Comparison of ENCODE assay signal across 13 cellular contexts in genomic region chr17:30780343-30780742, GRCh38. TPM values are rescaled to one million over a fixed set of nuclear protein-coding genes. Genes with fewer than 3 reads are reported as not detected.
A peak's percentile ranks its signal among the peaks of the same experiment; 100 is the strongest.
DNase-seq lines count a peak whose midpoint lies in the region; ATAC-seq, FAIRE-seq and TF ChIP-seq lines count a peak whose summit lies in the region.
"Had no signal": no experiment of that assay in that cellular context is flagged by ENCODE, and none has a peak within 500 bp of the region (broad histone marks: within the 10 kb centered on the region; RNA-seq: fewer than 3 reads in every experiment).

No MANE protein-coding gene starts in this region.

- BruUV-seq in K562 (replicated peaks; lab: Mats Ljungman, UMichigan), result no TSS peak

- H3K4me2 ChIP-seq in K562 (ENCODE audit: insufficient read depth, low read length), result no peak overlapping the region

- peaks cover 23% of the 10 kb centered on the region for H3K4me1 Mint-ChIP-seq in activated CD8-positive, alpha-beta memory T cell treated with anti-CD3 and anti-CD28 coated beads, Interleukin-2, amount 10 ng/mL, durations not matched to agents 7 days and 5 days
- peaks cover 8 to 11% (median 9%) of the 10 kb centered on the region in 3 donors for H3K4me1 Mint-ChIP-seq in T-cell
- H3K4me1 Mint-ChIP-seq in stimulated activated effector memory CD8-positive, alpha-beta T cell treated with anti-CD3 and anti-CD28 coated beads, Interleukin-12 subunit alpha, Interleukin-12 subunit beta, amount 100 ng/mL, for 72 hours, result peaks cover 9% of the 10 kb centered on the region
- H3K4me1 Mint-ChIP-seq in glutamatergic neuron (ENCODE audit: low read depth, unreplicated experiment), result no peaks in the 10 kb centered on the region

- peak overlapping the region; percentile 12 for H3K4me3 Mint-ChIP-seq in activated CD8-positive, alpha-beta memory T cell treated with anti-CD3 and anti-CD28 coated beads, Interleukin-2, amount 10 ng/mL, durations not matched to agents 7 days and 5 days
- H3K4me3 Mint-ChIP-seq in T-cell (peak overlapping the region in 1 of 3 donors; percentile 4), glutamatergic neuron (ENCODE audit: unreplicated experiment) (no peak overlapping the region)
- H3K4me3 Mint-ChIP-seq in stimulated activated effector memory CD8-positive, alpha-beta T cell treated with anti-CD3 and anti-CD28 coated beads, Interleukin-12 subunit alpha, Interleukin-12 subunit beta, amount 100 ng/mL, for 72 hours, result no peak overlapping the region

- POLR2A ChIA-PET in T-cell (lab: Charles Lee), result interaction anchor here in 1 of 2 donors (0.6 kb wide), 1 partner anchor 648 kb away, joined by 5 read pairs; no protein-coding TSS in a partner anchor
- POLR2A ChIA-PET in K562 (lab: Yijun Ruan, JAX), result interaction anchor here (0.9 to 1.0 kb wide), 2 partner anchors 35 to 38 kb away, joined by 3 to 4 read pairs; no protein-coding TSS in a partner anchor

- 0 out of 2 replicates have a peak, but pooled peaks have one; percentile 32 for TF ChIP-seq POLR2A in K562 (conservative IDR thresholded peaks at IDR 0.05)

- H3K36me3 ChIP-seq in K562 (ENCODE audit: control insufficient read depth, insufficient read depth, low read length), result peaks cover 81% of the 10 kb centered on the region; the same call in 2 of the 3 replicates

- no peaks in the 10 kb centered on the region for H4K20me1 ChIP-seq in K562 (replicated peaks; ENCODE audit: control insufficient read depth, insufficient read depth, low read length)

- H3K27ac ChIP-seq in K562 (ENCODE audit: extremely low read depth, low read depth, low read length), result no peak overlapping the region
- H3K27ac ChIP-seq: coronary artery had no signal

- CTCF ChIA-PET in activated CD8-positive, alpha-beta memory T cell treated with anti-CD3 and anti-CD28 coated beads, Interleukin-2, amount 10 ng/mL, durations not matched to agents 7 days and 5 days (lab: Charles Lee), result interaction anchor here (1.2 to 2.7 kb wide), 3 partner anchors 10 to 45 kb away, joined by 3 to 10 read pairs (median 3); partner anchors contain the start of gene CRLF3
- CTCF ChIA-PET in T-cell (lab: Charles Lee), result interaction anchor here (0.6 kb wide), 2 partner anchors 41 to 414 kb away, joined by 4 to 5 read pairs; no protein-coding TSS in a partner anchor
- CTCF ChIA-PET in K562 (lab: Yijun Ruan, JAX; ENCODE audit: low intra/inter-chr PET ratio), result no interaction called here

- peaks cover 39% of the 10 kb centered on the region for H3K36me3 Mint-ChIP-seq in activated CD8-positive, alpha-beta memory T cell treated with anti-CD3 and anti-CD28 coated beads, Interleukin-2, amount 10 ng/mL, durations not matched to agents 7 days and 5 days
- H3K36me3 Mint-ChIP-seq in T-cell (peaks cover 20% of the 10 kb centered on the region), glutamatergic neuron (ENCODE audit: unreplicated experiment) (no peaks in the 10 kb centered on the region)
- peaks cover 95% of the 10 kb centered on the region for H3K36me3 Mint-ChIP-seq in stimulated activated effector memory CD8-positive, alpha-beta T cell treated with anti-CD3 and anti-CD28 coated beads, Interleukin-12 subunit alpha, Interleukin-12 subunit beta, amount 100 ng/mL, for 72 hours

- no peak for TF ChIP-seq RAD21 in K562 (CRISPR knock-in tag; conservative IDR thresholded peaks at IDR 0.05 in 1 of 2, IDR thresholded peaks at IDR 0.05 in 1 of 2)

- TF ChIP-seq EP300 in K562 (IDR thresholded peaks at IDR 0.05; ENCODE audit: low read length), result no peak

- no peaks in the 10 kb centered on the region for H3K9me3 Mint-ChIP-seq in activated CD8-positive, alpha-beta memory T cell treated with anti-CD3 and anti-CD28 coated beads, Interleukin-2, amount 10 ng/mL, durations not matched to agents 7 days and 5 days (ENCODE audit: low read depth)
- H3K9me3 Mint-ChIP-seq in T-cell, result no peaks in the 10 kb centered on the region
- no peaks in the 10 kb centered on the region for H3K9me3 Mint-ChIP-seq in stimulated activated effector memory CD8-positive, alpha-beta T cell treated with anti-CD3 and anti-CD28 coated beads, Interleukin-12 subunit alpha, Interleukin-12 subunit beta, amount 100 ng/mL, for 72 hours
- H3K9me3 Mint-ChIP-seq in glutamatergic neuron (ENCODE audit: unreplicated experiment), result peaks cover 2% of the 10 kb centered on the region

- no peaks in the 10 kb centered on the region for H3K9me3 ChIP-seq in K562 (replicated peaks; ENCODE audit: control insufficient read depth, insufficient read depth, low read depth, low read length)

- H3K27me3 ChIP-seq in K562 (ENCODE audit: control insufficient read depth in 2 of 2, insufficient read depth in 2 of 2, low read length in 2 of 2), result no peaks in the 10 kb centered on the region

- H3K79me2 ChIP-seq in K562 (ENCODE audit: control insufficient read depth, insufficient read depth, low read length), result no peaks in the 10 kb centered on the region

- H3K4me3 ChIP-seq in K562, result no peak overlapping the region
- H3K4me3 ChIP-seq: coronary artery had no signal

- intact Hi-C loops in K562 (cut with micrococcal nuclease), result no loop called here

- in situ Hi-C loops in K562 (cut with MboI), result no loop called here

- DNase-seq in activated CD8-positive, alpha-beta memory T cell treated with anti-CD3 and anti-CD28 coated beads, Interleukin-2, amount 10 ng/mL, durations not matched to agents 7 days and 5 days, result peak; percentile 45
- no peak for DNase-seq in activated CD8-positive, alpha-beta memory T cell treated with anti-CD3 and anti-CD28 coated beads, Interleukin-2, amount 50 U/mL, for 48 hours
- DNase-seq in T-cell (no peak), K562 (ENCODE audit: extremely low read depth in 1 of 4, low spot score in 3 of 4) (no peak), NCI-H2081 treated with DMSO at 0.1 percent for 48 hours (lab: John Stamatoyannopoulos, UW) (no peak), glutamatergic neuron (no peak)
- DNase-seq in stimulated activated effector memory CD8-positive, alpha-beta T cell treated with anti-CD3 and anti-CD28 coated beads, Interleukin-12 subunit alpha, Interleukin-12 subunit beta, amount 100 ng/mL, for 72 hours (ENCODE audit: low spot score in 2 of 2), result peak in 1 of 2 donors; percentile 49
- DNase-seq: activated effector memory CD4-positive, alpha-beta T cell treated with anti-CD3 and anti-CD28 coated beads, Interleukin-2, amount 50 U/mL, for 16 hours; NCI-H2227 treated with DMSO at 0.1 percent for 48 hours had no signal

- H3K4me1 ChIP-seq in K562 (replicated peaks in 1 of 2; ENCODE audit: control insufficient read depth in 2 of 2, insufficient read depth in 2 of 2, low read length in 2 of 2), result no peaks in the 10 kb centered on the region

- ATAC-seq in activated CD8-positive, alpha-beta memory T cell treated with anti-CD3 and anti-CD28 coated beads, Interleukin-2, amount 10 ng/mL, durations not matched to agents 7 days and 5 days, result peak; percentile 67
- peak in 3 of 4 experiments; percentile 8 to 35 (median 20) for ATAC-seq in T-cell (replicated peaks in 1 of 4)
- no peak for ATAC-seq in K562
- peak; percentile 61 for ATAC-seq in stimulated activated effector memory CD8-positive, alpha-beta T cell treated with anti-CD3 and anti-CD28 coated beads, Interleukin-12 subunit alpha, Interleukin-12 subunit beta, amount 100 ng/mL, for 72 hours
- no peak for ATAC-seq in HG03439 (IDR thresholded peaks at IDR 0.05; ENCODE audit: unreplicated experiment)
- ATAC-seq: Panc1, sciatic nerve had no signal

- no peak overlapping the region for H2AFZ ChIP-seq in K562 (ENCODE audit: low read depth, low read length)

- peak overlapping the region; percentile 58 for H3K27ac Mint-ChIP-seq in activated CD8-positive, alpha-beta memory T cell treated with anti-CD3 and anti-CD28 coated beads, Interleukin-2, amount 10 ng/mL, durations not matched to agents 7 days and 5 days
- H3K27ac Mint-ChIP-seq in T-cell, result peak overlapping the region; percentile 70 to 83
- H3K27ac Mint-ChIP-seq in stimulated activated effector memory CD8-positive, alpha-beta T cell treated with anti-CD3 and anti-CD28 coated beads, Interleukin-12 subunit alpha, Interleukin-12 subunit beta, amount 100 ng/mL, for 72 hours, result peak overlapping the region; percentile 69
- H3K27ac Mint-ChIP-seq in glutamatergic neuron (ENCODE audit: unreplicated experiment), result no peak overlapping the region

- H3K27me3 Mint-ChIP-seq in activated CD8-positive, alpha-beta memory T cell treated with anti-CD3 and anti-CD28 coated beads, Interleukin-2, amount 10 ng/mL, durations not matched to agents 7 days and 5 days, result no peaks in the 10 kb centered on the region
- H3K27me3 Mint-ChIP-seq in T-cell (no peaks in the 10 kb centered on the region), glutamatergic neuron (ENCODE audit: unreplicated experiment) (peaks cover 2% of the 10 kb centered on the region)

- TF ChIP-seq CTCF in K562 (IDR thresholded peaks at IDR 0.05 in 2 of 3, conservative IDR thresholded peaks at IDR 0.05 in 1 of 3; ENCODE audit: insufficient read depth in 2 of 3, low read depth in 1 of 3, low read length in 3 of 3) (no peak), glutamatergic neuron (IDR thresholded peaks at IDR 0.05; ENCODE audit: partially characterized antibody, unreplicated experiment) (no peak)

- H3K9ac ChIP-seq in K562 (ENCODE audit: insufficient read depth in 1 of 2, low read depth in 2 of 2, low read length in 2 of 2), result no peak overlapping the region

- WGBS in K562 (ENCODE audit: insufficient coverage, low coverage, missing lambda C conversion rate), result 95% methylated on average over 6 of the region's 6 CpGs

- H3K9me1 ChIP-seq in K562 (ENCODE audit: control insufficient read depth, insufficient read depth, low read length), result no peaks in the 10 kb centered on the region

- no peak for FAIRE-seq in K562 (lab: Jason Lieb, UNC)

RNA-seq across cellular contexts. Expression of gene CRLF3, which starts 44.1 kb away (rescaled TPM):
- total RNA-seq in activated CD8-positive, alpha-beta memory T cell treated with anti-CD3 and anti-CD28 coated beads, Interleukin-2, amount 10 ng/mL, durations not matched to agents 7 days and 5 days, result 10 to 100 TPM; 52.6 to 58.2 TPM
- total RNA-seq in T-cell (100 to 1,000 TPM in 1 of 5 donors, 10 to 100 TPM in 4; 73.3 to 112 (median 89.2) TPM), K562 (2014; rRNA removed) (26.9 and 28.8 TPM in 2 replicates), K562 (2014; rRNA removed; fragmentation: Illumina TruSeq; extraction: Trizol) (45.2 and 47.0 TPM in 2 replicates), K562 (2015; rRNA removed; fragmentation: Illumina TruSeq; extraction: Trizol) (29.3 and 29.8 TPM in 2 replicates), K562 (2021) (31.8 and 33.5 TPM in 2 replicates), glutamatergic neuron (ENCODE audit: unreplicated experiment) (9.0 TPM)
- 34.1 and 43.8 TPM in 2 replicates for total RNA-seq in K562 (2011; cell fraction: chromatin; rRNA removed; ENCODE audit: low replicate concordance)
- 18.8 and 19.0 TPM in 2 replicates for total RNA-seq in K562 (2011; cell fraction: nucleolus; rRNA removed)
- 31.9 and 43.9 TPM in 2 replicates for total RNA-seq in K562 (2011; cell fraction: nucleoplasm; rRNA removed)
- polyA plus RNA-seq in K562 (2011; rRNA removed) (28.7 and 55.9 TPM in 2 replicates), K562 (2014; fragmentation: Illumina TruSeq; extraction: Trizol) (33.1 and 39.7 TPM in 2 replicates), K562 (2014; fragmentation: Nextera tagmentation; extraction: Ambion mirVana) (10 to 100 TPM; 13.2 to 13.7 TPM), K562 (2014; rRNA removed) (29.2 and 34.2 TPM in 2 replicates)
- 18.7 and 23.8 TPM in 2 replicates for polyA plus RNA-seq in K562 (2011; cell fraction: cytosol; rRNA removed)
- polyA plus RNA-seq in K562 (2011; cell fraction: nucleus; rRNA removed), result 9.4 and 10.4 TPM in 2 replicates
- 20.2 and 22.0 TPM in 2 replicates for polyA plus RNA-seq in K562 (2012)
- polyA minus RNA-seq in K562 (2011; rRNA and poly(A)+ RNA removed), result 40.6 and 62.6 TPM in 2 replicates
- polyA minus RNA-seq in K562 (2011; cell fraction: cytosol; rRNA and poly(A)+ RNA removed), result 18.3 and 31.2 TPM in 2 replicates
- 5.9 and 7.4 TPM in 2 replicates for polyA minus RNA-seq in K562 (2011; cell fraction: nucleus; rRNA and poly(A)+ RNA removed)

RNA-seq across cellular contexts. Expression of gene ATAD5, which starts 51.4 kb away (rescaled TPM):
- total RNA-seq in activated CD8-positive, alpha-beta memory T cell treated with anti-CD3 and anti-CD28 coated beads, Interleukin-2, amount 10 ng/mL, durations not matched to agents 7 days and 5 days, result 10 to 100 TPM; 33.7 to 46.3 TPM
- total RNA-seq in T-cell (1 to 10 TPM; 3.9 to 5.3 (median 4.2) TPM), K562 (2014; rRNA removed) (14.0 and 14.6 TPM in 2 replicates), K562 (2014; rRNA removed; fragmentation: Illumina TruSeq; extraction: Trizol) (19.5 and 23.3 TPM in 2 replicates), K562 (2015; rRNA removed; fragmentation: Illumina TruSeq; extraction: Trizol) (21.5 and 25.3 TPM in 2 replicates), K562 (2021) (23.7 and 23.8 TPM in 2 replicates), glutamatergic neuron (ENCODE audit: unreplicated experiment) (6.4 TPM)
- total RNA-seq in K562 (2011; cell fraction: chromatin; rRNA removed; ENCODE audit: low replicate concordance), result 19.4 and 126 TPM in 2 replicates
- 14.5 and 23.6 TPM in 2 replicates for total RNA-seq in K562 (2011; cell fraction: nucleolus; rRNA removed)
- total RNA-seq in K562 (2011; cell fraction: nucleoplasm; rRNA removed), result 27.3 and 32.6 TPM in 2 replicates
- polyA plus RNA-seq in K562 (2011; rRNA removed) (14.6 and 25.6 TPM in 2 replicates), K562 (2014; fragmentation: Illumina TruSeq; extraction: Trizol) (15.9 and 17.6 TPM in 2 replicates), K562 (2014; fragmentation: Nextera tagmentation; extraction: Ambion mirVana) (1 to 10 TPM; 4.6 to 4.9 TPM), K562 (2014; rRNA removed) (14.4 and 19.7 TPM in 2 replicates)
- 2.4 and 3.3 TPM in 2 replicates for polyA plus RNA-seq in K562 (2011; cell fraction: cytosol; rRNA removed)
- polyA plus RNA-seq in K562 (2011; cell fraction: nucleus; rRNA removed), result 20.3 and 22.2 TPM in 2 replicates
- 7.0 and 15.9 TPM in 2 replicates for polyA plus RNA-seq in K562 (2012)
- 23.9 and 29.7 TPM in 2 replicates for polyA minus RNA-seq in K562 (2011; rRNA and poly(A)+ RNA removed)
- polyA minus RNA-seq in K562 (2011; cell fraction: cytosol; rRNA and poly(A)+ RNA removed), result 11.4 and 15.7 TPM in 2 replicates
- 35.0 and 45.2 TPM in 2 replicates for polyA minus RNA-seq in K562 (2011; cell fraction: nucleus; rRNA and poly(A)+ RNA removed)

Comparison
In these comparisons a context has a peak if more than half of its experiments do, and no peak if none do; other contexts are left out.
1. ATAC-seq: peak in activated CD8-positive, alpha-beta memory T cell treated with anti-CD3 and anti-CD28 coated beads, Interleukin-2, amount 10 ng/mL, durations not matched to agents 7 days and 5 days (single experiment), T-cell (3 of 4) and stimulated activated effector memory CD8-positive, alpha-beta T cell treated with anti-CD3 and anti-CD28 coated beads, Interleukin-12 subunit alpha, Interleukin-12 subunit beta, amount 100 ng/mL, for 72 hours (single experiment); none in K562 (single experiment) and HG03439 (single experiment).